ENCODE assay signal across 1 cellular context in genomic region chrX:25011589-25012432, GRCh38.
TF ChIP-seq lines count a peak whose summit lies in the region.

No MANE protein-coding gene starts in this region.

TF ChIP-seq in H1, 55 proteins besides CTCF, POLR2A, EP300 and RAD21:
- TF ChIP-seq TEAD4 (IDR thresholded peaks at IDR 0.05; ENCODE audit: low read depth, low read length) (no peak), YY1 (IDR thresholded peaks at IDR 0.05; ENCODE audit: low read depth, low read length) (no peak), CBX8 (IDR thresholded peaks at IDR 0.05; ENCODE audit: borderline replicate concordance, low read depth, low read length) (peak; percentile 69; the same call in 1 of the 2 replicates), EZH2 (IDR thresholded peaks at IDR 0.05; ENCODE audit: low read depth, low read length, severe bottlenecking) (peak; percentile 57), PHF8 (conservative IDR thresholded peaks at IDR 0.05; ENCODE audit: low read depth, low read length) (no peak), ASH2L (IDR thresholded peaks at IDR 0.05; ENCODE audit: low read length) (no peak), SIN3A (conservative IDR thresholded peaks at IDR 0.05 in 1 of 2, IDR thresholded peaks at IDR 0.05 in 1 of 2; ENCODE audit: low read depth in 1 of 2, low read length in 2 of 2) (no peak), GABPA (IDR thresholded peaks at IDR 0.05; ENCODE audit: borderline replicate concordance, insufficient read depth, low read length) (no peak), USF2 (IDR thresholded peaks at IDR 0.05; ENCODE audit: low read length) (no peak), FOSL1 (IDR thresholded peaks at IDR 0.05; ENCODE audit: insufficient read depth, low read depth, low read length) (no peak), SUZ12 (IDR thresholded peaks at IDR 0.05; ENCODE audit: low read length) (peak; percentile 55; the same call in 1 of the 2 replicates), CTBP2 (IDR thresholded peaks at IDR 0.05; ENCODE audit: borderline replicate concordance, insufficient read depth, insufficient read length, low read length) (no peak)
